In genomic region chr12:14810953-14811483, GRCh38 we compare ENCODE assay signal across 8 cellular contexts. TPM values are rescaled to one million over a fixed set of nuclear protein-coding genes. Genes with fewer than 3 reads are reported as not detected.
DNase-seq lines count a peak whose midpoint lies in the region; ATAC-seq and TF ChIP-seq lines count a peak whose summit lies in the region.

No MANE protein-coding gene starts in this region.

- H3K27me3 Mint-ChIP-seq in T-helper 17 cell = peaks cover 5% of the 10 kb centered on the region

- H3K27me3 ChIP-seq in prostate gland (replicated peaks; ENCODE audit: insufficient read depth) = no peaks in the 10 kb centered on the region

- TF ChIP-seq CTCF in choroid plexus epithelial cell (conservative IDR thresholded peaks at IDR 0.05; ENCODE audit: low read depth, low read length) = peak; percentile 74
- peak in 2 of 4 experiments; percentile 22 to 33 for TF ChIP-seq CTCF in prostate gland (IDR thresholded peaks at IDR 0.05)

- no peak for TF ChIP-seq POLR2A in prostate gland (IDR thresholded peaks at IDR 0.05)

- peaks cover 6% of the 10 kb centered on the region for H3K4me1 Mint-ChIP-seq in T-helper 17 cell

- intact Hi-C loops in prostate gland (cut with DNase I) = no loop called here

- 90% methylated on average over 1 of the region's 1 CpG for WGBS in prostate gland

- no peak overlapping the region for H3K27ac ChIP-seq in prostate gland

- H3K4me1 ChIP-seq in prostate gland (replicated peaks) = no peaks in the 10 kb centered on the region

- H3K9me3 ChIP-seq in prostate gland (no peaks in the 10 kb centered on the region), T-helper 17 cell (ENCODE audit: control insufficient read depth, low read length, poor library complexity, severe bottlenecking) (no peaks in the 10 kb centered on the region)

- no peaks in the 10 kb centered on the region for H3K36me3 Mint-ChIP-seq in T-helper 17 cell (ENCODE audit: low read depth)

- H3K4me3 Mint-ChIP-seq in T-helper 17 cell = no peak overlapping the region

- no peak overlapping the region for H3K27ac Mint-ChIP-seq in T-helper 17 cell

- ATAC-seq in GM19324 (IDR thresholded peaks at IDR 0.05; ENCODE audit: low FRiP score, unreplicated experiment) (no peak), T-helper 17 cell (no peak)

- H3K4me3 ChIP-seq in choroid plexus epithelial cell (ENCODE audit: low read depth, low read length) (no peak overlapping the region), prostate gland (no peak overlapping the region)

- peak; percentile 25 for DNase-seq in NCI-H2171 treated with DMSO at 0.1 percent for 48 hours (lab: John Stamatoyannopoulos, UW)
- DNase-seq in NCI-H2171 (lab: John Stamatoyannopoulos, UW) = no peak
- peak; percentile 19 for DNase-seq in NCI-H1092 treated with DMSO at 0.1 percent for 48 hours (lab: John Stamatoyannopoulos, UW)
- DNase-seq in choroid plexus epithelial cell (ENCODE audit: low read depth) = peak; percentile 56
- DNase-seq in prostate gland (ENCODE audit: low spot score) = peak; percentile 13
- DNase-seq in NCI-H187 treated with DMSO at 0.1 percent for 48 hours (lab: John Stamatoyannopoulos, UW) = no peak
- DNase-seq in T-helper 17 cell = no peak

- H3K36me3 ChIP-seq in prostate gland = no peaks in the 10 kb centered on the region

RNA-seq across cellular contexts. Expression of gene SMCO3, which starts 3.0 kb away (rescaled TPM):
- 1 to 10 TPM in 1 of 2 donors, not detected in 1; 2.2 TPM for total RNA-seq in prostate gland
- not detected for total RNA-seq in T-helper 17 cell

RNA-seq across cellular contexts. Expression of gene C12orf60, which starts 7.5 kb away (rescaled TPM):
- total RNA-seq in prostate gland = 1 to 10 TPM; 2.0 to 2.6 TPM
- under 1 TPM in 1 of 2 donors, not detected in 1; 0.27 TPM for total RNA-seq in T-helper 17 cell

RNA-seq across cellular contexts. Expression of gene WBP11, which starts 7.7 kb away (rescaled TPM):
- total RNA-seq in prostate gland (10 to 100 TPM; 29.6 to 29.8 TPM), T-helper 17 cell (100 to 1,000 TPM; 124 to 129 TPM)

RNA-seq across cellular contexts. Expression of gene ART4, which starts 32.3 kb away (rescaled TPM):
- total RNA-seq in prostate gland = under 1 TPM; 0.68 to 0.82 TPM
- total RNA-seq in T-helper 17 cell = under 1 TPM in 1 of 2 donors, not detected in 1; 0.05 TPM

Comparison
In these comparisons a context has a peak if more than half of its experiments do, and no peak if none do; other contexts are left out.
1. DNase-seq: peak in NCI-H2171 treated with DMSO at 0.1 percent for 48 hours (single experiment), NCI-H1092 treated with DMSO at 0.1 percent for 48 hours (single experiment), choroid plexus epithelial cell (single experiment) and prostate gland (single experiment); none in NCI-H2171 (single experiment), NCI-H187 treated with DMSO at 0.1 percent for 48 hours (single experiment) and T-helper 17 cell (0 of 3).
2. RNA of gene WBP11, which starts 7.7 kb away (total RNA-seq): 124 to 129 TPM in T-helper 17 cell; 29.6 to 29.8 TPM in prostate gland; every median in the first group is over 4 times any median in the second.